ENCODE assay signal across 8 cellular contexts in genomic region chr1:153532769-153533599, GRCh38. TPM values are rescaled to one million over a fixed set of nuclear protein-coding genes. Genes with fewer than 3 reads are reported as not detected.
DNase-seq lines count a peak whose midpoint lies in the region; ATAC-seq, FAIRE-seq and TF ChIP-seq lines count a peak whose summit lies in the region.

No MANE protein-coding gene starts in this region.

- in situ Hi-C loops in HepG2 (cut with HindIII; ENCODE audit: extremely low pct_ligation_motif_present, low pct_unique_long_range_greater_than_20kb): loop anchor here (5.0 kb wide), 1 partner anchor 34 kb away; the partner anchor contains the start of gene S100A2

- peak; percentile 83 for ATAC-seq in GM23338
- peak; percentile 84 for ATAC-seq in HepG2
- no peak for ATAC-seq in GM21786 (IDR thresholded peaks at IDR 0.05; ENCODE audit: unreplicated experiment)

- H3K27me3 ChIP-seq in GM23338 (ENCODE audit: insufficient read depth): peaks cover 32% of the 10 kb centered on the region
- no peaks in the 10 kb centered on the region for H3K27me3 ChIP-seq in dorsolateral prefrontal cortex
- no peaks in the 10 kb centered on the region; a peak in 1 of 5 replicates for H3K27me3 ChIP-seq in HepG2 (ENCODE audit: control insufficient read depth in 1 of 2, insufficient read depth in 2 of 2, low read length in 2 of 2)

- CTCF ChIA-PET in HepG2 (lab: Yijun Ruan, JAX; ENCODE audit: low intra/inter-chr PET ratio, low total read pairs): interaction anchor here (1.3 to 2.8 kb wide), 4 partner anchors 22 to 94 kb away, joined by 5 to 42 read pairs (median 6); partner anchors contain the start of gene S100A13

- POLR2A ChIA-PET in HepG2 (lab: Yijun Ruan, JAX): interaction anchor here (1.4 to 6.6 kb wide), 5 partner anchors 11 to 101 kb away, joined by 3 to 49 read pairs (median 16); partner anchors contain the start of genes CHTOP, S100A16 and S100A2

- H3K4me1 ChIP-seq in GM23338 (ENCODE audit: insufficient read depth) (peaks cover 29% of the 10 kb centered on the region), HepG2 (ENCODE audit: insufficient read depth, low read length) (peaks cover 59% of the 10 kb centered on the region)

- H3K9me2 ChIP-seq in GM23338 (ENCODE audit: insufficient read depth): no peaks in the 10 kb centered on the region

- DNase-seq in GM23338 (ENCODE audit: low spot score): peak; percentile 97
- peak; percentile 83 to 96 for DNase-seq in NCI-H526 (lab: John Stamatoyannopoulos, UW)
- peak; percentile 86 to 90 for DNase-seq in activated CD4-positive, alpha-beta T cell treated with anti-CD3 and anti-CD28 coated beads, Interleukin-2, amount 50 U/mL, for 48 hours
- DNase-seq in dorsolateral prefrontal cortex: peak; percentile 55 to 88 (median 72)
- DNase-seq in HepG2 (ENCODE audit: low spot score): peak; percentile 72
- DNase-seq in stimulated activated CD4-positive, alpha-beta T cell treated with anti-CD3 and anti-CD28 coated beads, Interleukin-1b, Interleukin-23, amount 100 ng/mL, for 24 hours (ENCODE audit: low read depth in 4 of 4, low spot score in 1 of 4): peak in 3 of 4 experiments; percentile 60 to 70 (median 65)

- H3K9me3 Mint-ChIP-seq in GM23338: no peaks in the 10 kb centered on the region

- no peaks in the 10 kb centered on the region for H3K9me3 ChIP-seq in HepG2 (ENCODE audit: low read length)

- TF ChIP-seq EP300 in HepG2 (IDR thresholded peaks at IDR 0.05; ENCODE audit: low read depth in 2 of 2, low read length in 2 of 2) (no peak), HepG2 (CRISPR knock-in tag; IDR thresholded peaks at IDR 0.05; ENCODE audit: borderline replicate concordance) (no peak)

- no peaks in the 10 kb centered on the region for H4K20me1 ChIP-seq in GM23338 (replicated peaks; ENCODE audit: insufficient read depth)
- no peaks in the 10 kb centered on the region for H4K20me1 ChIP-seq in HepG2 (ENCODE audit: insufficient read depth, low read length)

- no TSS peak for BruUV-seq in HepG2 (replicated peaks; lab: Mats Ljungman, UMichigan)

- H3K27ac ChIP-seq in 22Rv1: no peak overlapping the region
- H3K27ac ChIP-seq in GM23338 (ENCODE audit: low read depth): no peak overlapping the region
- H3K27ac ChIP-seq in dorsolateral prefrontal cortex: peak overlapping the region in 51 of 59 donors; percentile 1 to 95 (median 76)
- H3K27ac ChIP-seq in HepG2 (ENCODE audit: extremely low read length, insufficient read depth, low read length): peak overlapping the region; percentile 33

- peaks cover 16% of the 10 kb centered on the region; the same call in 1 of the 2 replicates for H3F3A ChIP-seq in GM23338 (replicated peaks; ENCODE audit: low read depth)

- H3K79me2 ChIP-seq in GM23338 (replicated peaks; ENCODE audit: insufficient read depth) (no peaks in the 10 kb centered on the region), HepG2 (ENCODE audit: insufficient read depth, low read length) (no peaks in the 10 kb centered on the region)

- H3K4me2 ChIP-seq in GM23338 (peak overlapping the region; percentile 78), HepG2 (ENCODE audit: low read depth, low read length) (peak overlapping the region; percentile 83)

- intact Hi-C loops in dorsolateral prefrontal cortex (cut with DNase I) (loop anchor here (2.0 kb wide), 1 partner anchor 36 kb away; no protein-coding TSS in a partner anchor), HepG2 (cut with micrococcal nuclease; ENCODE audit: unreplicated experiment) (loop anchor here (1.0 kb wide), 1 partner anchor 35 kb away; no protein-coding TSS in a partner anchor)

- TF ChIP-seq RAD21 in HepG2 (CRISPR knock-in tag; IDR thresholded peaks at IDR 0.05): peak; percentile 82

- FAIRE-seq in HepG2 (lab: Jason Lieb, UNC): peak; percentile 83

- peak; percentile 72 for TF ChIP-seq CTCF in 22Rv1 (IDR thresholded peaks at IDR 0.05)
- TF ChIP-seq CTCF in GM23338 (conservative IDR thresholded peaks at IDR 0.05; ENCODE audit: low read depth in 2 of 2): peak; percentile 97 to 99
- TF ChIP-seq CTCF in dorsolateral prefrontal cortex (IDR thresholded peaks at IDR 0.05 in 54 of 56, conservative IDR thresholded peaks at IDR 0.05 in 2 of 56; ENCODE audit: low read depth in 1 of 56, partially characterized antibody in 56 of 56): peak in 55 of 56 donors; percentile 42 to 90 (median 73)
- peak; percentile 90 for TF ChIP-seq CTCF in HepG2 (CRISPR knock-in tag; IDR thresholded peaks at IDR 0.05)

- no peak for TF ChIP-seq POLR2A in HepG2 (IDR thresholded peaks at IDR 0.05; ENCODE audit: insufficient read depth in 1 of 2, low read depth in 2 of 2, low read length in 2 of 2)

- H3K4me3 ChIP-seq in GM23338: peak overlapping the region; percentile 55
- H3K4me3 ChIP-seq in dorsolateral prefrontal cortex: peak overlapping the region in 52 of 59 donors; percentile 1 to 84 (median 30)
- peak overlapping the region; percentile 39 to 64 (median 41) for H3K4me3 ChIP-seq in HepG2 (replicated peaks in 1 of 3; ENCODE audit: insufficient read depth in 1 of 3, low read depth in 2 of 3, low read length in 3 of 3)

- no peaks in the 10 kb centered on the region; the same call in 2 of the 3 replicates for H3K36me3 Mint-ChIP-seq in GM23338 (ENCODE audit: low read depth)

- H3K27me3 Mint-ChIP-seq in GM23338 (ENCODE audit: insufficient read depth, low read depth, poor library complexity): peaks cover 35% of the 10 kb centered on the region

- peak overlapping the region; percentile 73 for H3K4me3 Mint-ChIP-seq in GM23338

- WGBS in HepG2 (ENCODE audit: low lambda C conversion rate): 5% methylated on average over 28 of the region's 34 CpGs

- no peak overlapping the region for H3K27ac Mint-ChIP-seq in GM23338

- H2AFZ ChIP-seq in GM23338 (peak overlapping the region; percentile 43), HepG2 (ENCODE audit: low read length) (no peak overlapping the region)

- H3K36me3 ChIP-seq in GM23338 (ENCODE audit: insufficient read depth) (no peaks in the 10 kb centered on the region), HepG2 (replicated peaks in 1 of 2; ENCODE audit: control insufficient read depth in 1 of 2, insufficient read depth in 2 of 2, low read length in 2 of 2) (no peaks in the 10 kb centered on the region)

- H3K4me1 Mint-ChIP-seq in GM23338: peaks cover 37% of the 10 kb centered on the region

- H3K9ac ChIP-seq in HepG2 (ENCODE audit: insufficient read depth, low read depth, low read length): peak overlapping the region; percentile 28

RNA-seq across cellular contexts. Expression of gene S100A6, which starts 2.8 kb away (rescaled TPM):
- 7.3 and 9.4 TPM in 2 replicates for total RNA-seq in GM23338 (2014; rRNA removed; shearing (Covaris generic))
- polyA plus RNA-seq in GM23338 (2016; fragmentation: Nextera tagmentation; extraction: Ambion mirVana) (77.5 and 98.0 TPM in 2 replicates), HepG2 (2011; rRNA removed) (72.9 and 82.2 TPM in 2 replicates)
- total RNA-seq in dorsolateral prefrontal cortex (100 to 1,000 TPM in 65 of 120 experiments, 10 to 100 TPM in 55; 62.8 to 242 (median 102) TPM), HepG2 (2016; rRNA removed; fragmentation: Illumina TruSeq; extraction: Trizol) (85.0 and 87.3 TPM in 2 replicates)
- 95.2 and 111 TPM in 2 replicates for total RNA-seq in HepG2 (2016; cell fraction: cytosol; rRNA removed; fragmentation: Illumina TruSeq; extraction: Trizol; ENCODE audit: low read depth)
- total RNA-seq in HepG2 (2016; cell fraction: insoluble cytoplasmic fraction; rRNA removed; fragmentation: Illumina TruSeq; extraction: Trizol): 89.3 and 95.9 TPM in 2 replicates
- total RNA-seq in HepG2 (2016; cell fraction: membrane; rRNA removed; fragmentation: Illumina TruSeq; extraction: Trizol): 73.2 and 86.0 TPM in 2 replicates
- 41.0 and 44.0 TPM in 2 replicates for total RNA-seq in HepG2 (2016; cell fraction: nucleus; rRNA removed; fragmentation: Illumina TruSeq; extraction: Trizol)
- polyA plus RNA-seq in HepG2 (2011; cell fraction: cytosol; rRNA removed): 27.1 and 54.2 TPM in 2 replicates
- polyA plus RNA-seq in HepG2 (2011; cell fraction: nucleus; rRNA removed): 21.4 and 24.5 TPM in 2 replicates
- polyA plus RNA-seq in HepG2 (2012): 25.8 and 48.9 TPM in 2 replicates
- polyA plus RNA-seq in HepG2 (2016; cell fraction: cytosol; fragmentation: Illumina TruSeq; extraction: Trizol; ENCODE audit: low read depth): 88.0 and 125 TPM in 2 replicates
- polyA plus RNA-seq in HepG2 (2016; cell fraction: insoluble cytoplasmic fraction; fragmentation: Illumina TruSeq; extraction: Trizol; ENCODE audit: low read depth): 75.5 and 87.1 TPM in 2 replicates
- 64.5 and 81.1 TPM in 2 replicates for polyA plus RNA-seq in HepG2 (2016; cell fraction: membrane; fragmentation: Illumina TruSeq; extraction: Trizol; ENCODE audit: low read depth)
- polyA plus RNA-seq in HepG2 (2016; cell fraction: nucleus; fragmentation: Illumina TruSeq; extraction: Trizol; ENCODE audit: insufficient read depth, low read depth): 81.0 and 88.7 TPM in 2 replicates
- 67.0 and 985 TPM in 2 replicates for polyA minus RNA-seq in HepG2 (2011; rRNA and poly(A)+ RNA removed; ENCODE audit: low replicate concordance)
- polyA minus RNA-seq in HepG2 (2011; cell fraction: cytosol; rRNA and poly(A)+ RNA removed): 46.8 and 61.9 TPM in 2 replicates
- polyA minus RNA-seq in HepG2 (2011; cell fraction: nucleus; rRNA and poly(A)+ RNA removed): 10.4 and 13.5 TPM in 2 replicates

RNA-seq across cellular contexts. Expression of gene S100A5, which starts 7.8 kb away (rescaled TPM):
- not detected in 2 replicates for total RNA-seq in GM23338 (2014; rRNA removed; shearing (Covaris generic))
- polyA plus RNA-seq in GM23338 (2016; fragmentation: Nextera tagmentation; extraction: Ambion mirVana) (0.47 TPM in 1 of 2 replicates, not detected in the other), HepG2 (2011; rRNA removed) (not detected in 2 replicates)
- total RNA-seq in dorsolateral prefrontal cortex (1 to 10 TPM in 5 of 120 experiments, under 1 TPM in 1, not detected in 114; 0.47 to 1.9 (median 1.2) TPM), HepG2 (2016; rRNA removed; fragmentation: Illumina TruSeq; extraction: Trizol) (not detected in 2 replicates)
- not detected in 2 replicates for total RNA-seq in HepG2 (2016; cell fraction: cytosol; rRNA removed; fragmentation: Illumina TruSeq; extraction: Trizol; ENCODE audit: low read depth)
- total RNA-seq in HepG2 (2016; cell fraction: insoluble cytoplasmic fraction; rRNA removed; fragmentation: Illumina TruSeq; extraction: Trizol): not detected in 2 replicates
- not detected in 2 replicates for total RNA-seq in HepG2 (2016; cell fraction: membrane; rRNA removed; fragmentation: Illumina TruSeq; extraction: Trizol)
- not detected in 2 replicates for total RNA-seq in HepG2 (2016; cell fraction: nucleus; rRNA removed; fragmentation: Illumina TruSeq; extraction: Trizol)
- polyA plus RNA-seq in HepG2 (2011; cell fraction: cytosol; rRNA removed): not detected in 2 replicates
- 0.71 TPM in 1 of 2 replicates, not detected in the other for polyA plus RNA-seq in HepG2 (2011; cell fraction: nucleus; rRNA removed)
- not detected in 2 replicates for polyA plus RNA-seq in HepG2 (2012)
- polyA plus RNA-seq in HepG2 (2016; cell fraction: cytosol; fragmentation: Illumina TruSeq; extraction: Trizol; ENCODE audit: low read depth): not detected in 2 replicates
- polyA plus RNA-seq in HepG2 (2016; cell fraction: insoluble cytoplasmic fraction; fragmentation: Illumina TruSeq; extraction: Trizol; ENCODE audit: low read depth): not detected in 2 replicates
- not detected in 2 replicates for polyA plus RNA-seq in HepG2 (2016; cell fraction: membrane; fragmentation: Illumina TruSeq; extraction: Trizol; ENCODE audit: low read depth)
- not detected in 2 replicates for polyA plus RNA-seq in HepG2 (2016; cell fraction: nucleus; fragmentation: Illumina TruSeq; extraction: Trizol; ENCODE audit: insufficient read depth, low read depth)
- not detected in 2 replicates for polyA minus RNA-seq in HepG2 (2011; rRNA and poly(A)+ RNA removed; ENCODE audit: low replicate concordance)
- not detected in 2 replicates for polyA minus RNA-seq in HepG2 (2011; cell fraction: cytosol; rRNA and poly(A)+ RNA removed)
- polyA minus RNA-seq in HepG2 (2011; cell fraction: nucleus; rRNA and poly(A)+ RNA removed): not detected in 2 replicates

RNA-seq across cellular contexts. Expression of gene S100A4, which starts 12.6 kb away (rescaled TPM):
- total RNA-seq in GM23338 (2014; rRNA removed; shearing (Covaris generic)): 8.2 and 14.2 TPM in 2 replicates
- 34.6 and 36.0 TPM in 2 replicates for polyA plus RNA-seq in GM23338 (2016; fragmentation: Nextera tagmentation; extraction: Ambion mirVana)
- 10 to 100 TPM in 40 of 120 experiments, 1 to 10 TPM in 79, not detected in 1; 1.2 to 42.8 (median 6.7) TPM for total RNA-seq in dorsolateral prefrontal cortex
- 20.2 and 24.5 TPM in 2 replicates for total RNA-seq in HepG2 (2016; rRNA removed; fragmentation: Illumina TruSeq; extraction: Trizol)
- total RNA-seq in HepG2 (2016; cell fraction: cytosol; rRNA removed; fragmentation: Illumina TruSeq; extraction: Trizol; ENCODE audit: low read depth): 10.5 and 12.8 TPM in 2 replicates
- total RNA-seq in HepG2 (2016; cell fraction: insoluble cytoplasmic fraction; rRNA removed; fragmentation: Illumina TruSeq; extraction: Trizol): 20.9 and 28.0 TPM in 2 replicates
- 10.0 and 12.0 TPM in 2 replicates for total RNA-seq in HepG2 (2016; cell fraction: membrane; rRNA removed; fragmentation: Illumina TruSeq; extraction: Trizol)
- total RNA-seq in HepG2 (2016; cell fraction: nucleus; rRNA removed; fragmentation: Illumina TruSeq; extraction: Trizol): 9.7 and 12.1 TPM in 2 replicates
- polyA plus RNA-seq in HepG2 (2011; rRNA removed): 9.6 and 12.9 TPM in 2 replicates
- 9.3 and 18.7 TPM in 2 replicates for polyA plus RNA-seq in HepG2 (2011; cell fraction: cytosol; rRNA removed)
- 3.3 and 3.4 TPM in 2 replicates for polyA plus RNA-seq in HepG2 (2011; cell fraction: nucleus; rRNA removed)
- polyA plus RNA-seq in HepG2 (2012): 6.0 and 7.5 TPM in 2 replicates
- 9.9 and 13.6 TPM in 2 replicates for polyA plus RNA-seq in HepG2 (2016; cell fraction: cytosol; fragmentation: Illumina TruSeq; extraction: Trizol; ENCODE audit: low read depth)
- 25.0 and 26.5 TPM in 2 replicates for polyA plus RNA-seq in HepG2 (2016; cell fraction: insoluble cytoplasmic fraction; fragmentation: Illumina TruSeq; extraction: Trizol; ENCODE audit: low read depth)
- 7.8 and 8.2 TPM in 2 replicates for polyA plus RNA-seq in HepG2 (2016; cell fraction: membrane; fragmentation: Illumina TruSeq; extraction: Trizol; ENCODE audit: low read depth)
- 13.5 and 17.9 TPM in 2 replicates for polyA plus RNA-seq in HepG2 (2016; cell fraction: nucleus; fragmentation: Illumina TruSeq; extraction: Trizol; ENCODE audit: insufficient read depth, low read depth)
- polyA minus RNA-seq in HepG2 (2011; rRNA and poly(A)+ RNA removed; ENCODE audit: low replicate concordance): 2.2 and 807 TPM in 2 replicates
- polyA minus RNA-seq in HepG2 (2011; cell fraction: cytosol; rRNA and poly(A)+ RNA removed): 4.3 and 4.7 TPM in 2 replicates
- polyA minus RNA-seq in HepG2 (2011; cell fraction: nucleus; rRNA and poly(A)+ RNA removed): 3.5 and 4.6 TPM in 2 replicates

RNA-seq across cellular contexts. Expression of gene S100A3, which starts 16.1 kb away (rescaled TPM):
- total RNA-seq in GM23338 (2014; rRNA removed; shearing (Covaris generic)): not detected in 2 replicates
- polyA plus RNA-seq in GM23338 (2016; fragmentation: Nextera tagmentation; extraction: Ambion mirVana) (not detected in 2 replicates), HepG2 (2011; rRNA removed) (3.6 and 4.5 TPM in 2 replicates)
- total RNA-seq in dorsolateral prefrontal cortex (1 to 10 TPM in 17 of 120 experiments, under 1 TPM in 11, not detected in 92; 0.59 to 9.7 (median 1.1) TPM), HepG2 (2016; rRNA removed; fragmentation: Illumina TruSeq; extraction: Trizol) (2.5 and 2.8 TPM in 2 replicates)
- 1.4 and 1.9 TPM in 2 replicates for total RNA-seq in HepG2 (2016; cell fraction: cytosol; rRNA removed; fragmentation: Illumina TruSeq; extraction: Trizol; ENCODE audit: low read depth)
- total RNA-seq in HepG2 (2016; cell fraction: insoluble cytoplasmic fraction; rRNA removed; fragmentation: Illumina TruSeq; extraction: Trizol): 2.1 and 3.0 TPM in 2 replicates
- total RNA-seq in HepG2 (2016; cell fraction: membrane; rRNA removed; fragmentation: Illumina TruSeq; extraction: Trizol): 1.7 and 2.1 TPM in 2 replicates
- total RNA-seq in HepG2 (2016; cell fraction: nucleus; rRNA removed; fragmentation: Illumina TruSeq; extraction: Trizol): 0.63 and 0.65 TPM in 2 replicates
- polyA plus RNA-seq in HepG2 (2011; cell fraction: cytosol; rRNA removed): 3.2 and 7.2 TPM in 2 replicates
- 1.4 and 1.7 TPM in 2 replicates for polyA plus RNA-seq in HepG2 (2011; cell fraction: nucleus; rRNA removed)
- 0.36 and 0.80 TPM in 2 replicates for polyA plus RNA-seq in HepG2 (2012)
- 1.4 and 2.2 TPM in 2 replicates for polyA plus RNA-seq in HepG2 (2016; cell fraction: cytosol; fragmentation: Illumina TruSeq; extraction: Trizol; ENCODE audit: low read depth)
- polyA plus RNA-seq in HepG2 (2016; cell fraction: insoluble cytoplasmic fraction; fragmentation: Illumina TruSeq; extraction: Trizol; ENCODE audit: low read depth): 3.6 and 3.7 TPM in 2 replicates
- 1.8 TPM in 2 replicates for polyA plus RNA-seq in HepG2 (2016; cell fraction: membrane; fragmentation: Illumina TruSeq; extraction: Trizol; ENCODE audit: low read depth)
- 2.5 and 2.6 TPM in 2 replicates for polyA plus RNA-seq in HepG2 (2016; cell fraction: nucleus; fragmentation: Illumina TruSeq; extraction: Trizol; ENCODE audit: insufficient read depth, low read depth)
- polyA minus RNA-seq in HepG2 (2011; rRNA and poly(A)+ RNA removed; ENCODE audit: low replicate concordance): 5.2 and 5.8 TPM in 2 replicates
- 1.8 TPM in 1 of 2 replicates, not detected in the other for polyA minus RNA-seq in HepG2 (2011; cell fraction: cytosol; rRNA and poly(A)+ RNA removed)
- 0.90 TPM in 1 of 2 replicates, not detected in the other for polyA minus RNA-seq in HepG2 (2011; cell fraction: nucleus; rRNA and poly(A)+ RNA removed)

RNA-seq across cellular contexts. Expression of gene S100A2, which starts 32.7 kb away (rescaled TPM):
- 0.66 TPM in 1 of 2 replicates, not detected in the other for total RNA-seq in GM23338 (2014; rRNA removed; shearing (Covaris generic))
- 0.89 and 1.1 TPM in 2 replicates for polyA plus RNA-seq in GM23338 (2016; fragmentation: Nextera tagmentation; extraction: Ambion mirVana)
- total RNA-seq in dorsolateral prefrontal cortex: 1 to 10 TPM in 45 of 120 experiments, under 1 TPM in 13, not detected in 62; 0.52 to 4.2 (median 1.4) TPM
- 1.2 and 1.4 TPM in 2 replicates for total RNA-seq in HepG2 (2016; rRNA removed; fragmentation: Illumina TruSeq; extraction: Trizol)
- total RNA-seq in HepG2 (2016; cell fraction: cytosol; rRNA removed; fragmentation: Illumina TruSeq; extraction: Trizol; ENCODE audit: low read depth): 2.0 and 3.0 TPM in 2 replicates
- 1.6 and 2.1 TPM in 2 replicates for total RNA-seq in HepG2 (2016; cell fraction: insoluble cytoplasmic fraction; rRNA removed; fragmentation: Illumina TruSeq; extraction: Trizol)
- total RNA-seq in HepG2 (2016; cell fraction: membrane; rRNA removed; fragmentation: Illumina TruSeq; extraction: Trizol): 2.0 and 2.6 TPM in 2 replicates
- 0.50 and 1.2 TPM in 2 replicates for total RNA-seq in HepG2 (2016; cell fraction: nucleus; rRNA removed; fragmentation: Illumina TruSeq; extraction: Trizol)
- 1.2 and 1.4 TPM in 2 replicates for polyA plus RNA-seq in HepG2 (2011; rRNA removed)
- polyA plus RNA-seq in HepG2 (2011; cell fraction: cytosol; rRNA removed): 1.2 and 1.7 TPM in 2 replicates
- polyA plus RNA-seq in HepG2 (2011; cell fraction: nucleus; rRNA removed): 0.52 and 0.93 TPM in 2 replicates
- polyA plus RNA-seq in HepG2 (2012): 0.30 and 1.1 TPM in 2 replicates
- 1.6 and 1.8 TPM in 2 replicates for polyA plus RNA-seq in HepG2 (2016; cell fraction: cytosol; fragmentation: Illumina TruSeq; extraction: Trizol; ENCODE audit: low read depth)
- 1.6 TPM in 2 replicates for polyA plus RNA-seq in HepG2 (2016; cell fraction: insoluble cytoplasmic fraction; fragmentation: Illumina TruSeq; extraction: Trizol; ENCODE audit: low read depth)
- polyA plus RNA-seq in HepG2 (2016; cell fraction: membrane; fragmentation: Illumina TruSeq; extraction: Trizol; ENCODE audit: low read depth): 1.9 and 2.6 TPM in 2 replicates
- polyA plus RNA-seq in HepG2 (2016; cell fraction: nucleus; fragmentation: Illumina TruSeq; extraction: Trizol; ENCODE audit: insufficient read depth, low read depth): 1.4 and 1.6 TPM in 2 replicates
- polyA minus RNA-seq in HepG2 (2011; rRNA and poly(A)+ RNA removed; ENCODE audit: low replicate concordance): 8.7 TPM in 1 of 2 replicates, not detected in the other
- not detected in 2 replicates for polyA minus RNA-seq in HepG2 (2011; cell fraction: cytosol; rRNA and poly(A)+ RNA removed)
- polyA minus RNA-seq in HepG2 (2011; cell fraction: nucleus; rRNA and poly(A)+ RNA removed): 0.99 TPM in 1 of 2 replicates, not detected in the other

Comparison
In these comparisons a context has a peak if more than half of its experiments do, and no peak if none do; other contexts are left out.
1. H3K27ac ChIP-seq: peak in dorsolateral prefrontal cortex (51 of 59) and HepG2 (single experiment); none in 22Rv1 (single experiment) and GM23338 (single experiment).
2. Peak in every context shown above with its lines, with median percentiles within 50 percentile points of each other: CTCF ChIP-seq, DNase-seq and H3K4me3 ChIP-seq.